In genomic region chr2:120331903-120332302, GRCh38 we compare ENCODE assay signal across 24 cellular contexts. TPM values are rescaled to one million over a fixed set of nuclear protein-coding genes. Genes with fewer than 3 reads are reported as not detected.
"Had no signal": no experiment of that assay in that cellular context is flagged by ENCODE, and none has a peak within 500 bp of the region (broad histone marks: within the 10 kb centered on the region; RNA-seq: fewer than 3 reads in every experiment).

No MANE protein-coding gene starts in this region.

- H3K27ac Mint-ChIP-seq: activated CD4-positive, alpha-beta memory T cell treated with anti-CD3 and anti-CD28 coated beads for 36 hours; activated CD4-positive, alpha-beta T cell treated with anti-CD3 and anti-CD28 coated beads, Interleukin-2, amount 10 ng/mL, durations not matched to agents 7 days and 5 days; activated naive CD4-positive, alpha-beta T cell treated with anti-CD3 and anti-CD28 coated beads, Interleukin-2, amount 10 ng/mL, durations not matched to agents 7 days and 5 days; activated naive CD8-positive, alpha-beta T cell treated with anti-CD3 and anti-CD28 coated beads for 36 hours; activated T-helper 17 cell treated with anti-CD3 and anti-CD28 coated beads, Interleukin-2, amount 50 U/mL, for 72 hours; T-helper 17 cell had no signal

- H3K27ac ChIP-seq: adrenal gland, Peyer's patch, RWPE1 had no signal

- H3K36me3 Mint-ChIP-seq: activated CD4-positive, alpha-beta memory T cell treated with anti-CD3 and anti-CD28 coated beads for 36 hours; activated naive CD4-positive, alpha-beta T cell treated with anti-CD3 and anti-CD28 coated beads, Interleukin-2, amount 10 ng/mL, durations not matched to agents 7 days and 5 days had no signal

- H3K36me3 ChIP-seq: adrenal gland, Peyer's patch had no signal

- H3K9me3 Mint-ChIP-seq: activated CD4-positive, alpha-beta T cell treated with anti-CD3 and anti-CD28 coated beads, Interleukin-2, amount 10 ng/mL, durations not matched to agents 7 days and 5 days; activated naive CD8-positive, alpha-beta T cell treated with anti-CD3 and anti-CD28 coated beads for 36 hours; activated T-helper 17 cell treated with anti-CD3 and anti-CD28 coated beads, Interleukin-2, amount 50 U/mL, for 72 hours had no signal

- H3K4me3 ChIP-seq: adrenal gland, Peyer's patch had no signal

- ATAC-seq: activated T-helper 17 cell treated with anti-CD3 and anti-CD28 coated beads, Interleukin-2, amount 50 U/mL, for 72 hours; T-helper 17 cell had no signal

- H3K4me3 Mint-ChIP-seq: activated CD4-positive, alpha-beta memory T cell treated with anti-CD3 and anti-CD28 coated beads for 36 hours; activated CD4-positive, alpha-beta T cell treated with anti-CD3 and anti-CD28 coated beads, Interleukin-2, amount 10 ng/mL, durations not matched to agents 7 days and 5 days; activated naive CD4-positive, alpha-beta T cell treated with anti-CD3 and anti-CD28 coated beads, Interleukin-2, amount 10 ng/mL, durations not matched to agents 7 days and 5 days; activated naive CD8-positive, alpha-beta T cell treated with anti-CD3 and anti-CD28 coated beads for 36 hours; activated T-helper 17 cell treated with anti-CD3 and anti-CD28 coated beads, Interleukin-2, amount 50 U/mL, for 72 hours; T-helper 17 cell had no signal

- H3K9me3 ChIP-seq: adrenal gland, Peyer's patch had no signal

- H3K27me3 ChIP-seq: Peyer's patch had no signal

- H3K4me1 Mint-ChIP-seq: activated CD4-positive, alpha-beta T cell treated with anti-CD3 and anti-CD28 coated beads, Interleukin-2, amount 10 ng/mL, durations not matched to agents 7 days and 5 days; activated naive CD4-positive, alpha-beta T cell treated with anti-CD3 and anti-CD28 coated beads, Interleukin-2, amount 10 ng/mL, durations not matched to agents 7 days and 5 days; activated naive CD8-positive, alpha-beta T cell treated with anti-CD3 and anti-CD28 coated beads for 36 hours had no signal

- DNase-seq: activated CD4-positive, alpha-beta memory T cell treated with anti-CD3 and anti-CD28 coated beads for 36 hours; activated CD4-positive, alpha-beta T cell treated with anti-CD3 and anti-CD28 coated beads, Interleukin-2, amount 10 ng/mL, durations not matched to agents 7 days and 5 days; activated CD4-positive, CD25-positive, alpha-beta regulatory T cell; activated gamma-delta T cell; activated naive CD4-positive, alpha-beta T cell treated with anti-CD3 and anti-CD28 coated beads, Interleukin-2, amount 10 ng/mL, durations not matched to agents 7 days and 5 days; activated naive CD8-positive, alpha-beta T cell treated with anti-CD3 and anti-CD28 coated beads for 36 hours; activated T-cell treated with anti-CD3 and anti-CD28 coated beads for 4 hours; activated T-cell treated with anti-CD3 and anti-CD28 coated beads, Interleukin-2, amount 50 U/mL, for 48 hours; adrenal gland; anterior cingulate cortex; caudate nucleus; KBM-7; NCI-H1105; NCI-H1436 treated with DMSO at 0.1 percent for 48 hours; NCI-H187; NCI-H2081; NCI-H524; Peyer's patch; SHP77 treated with DMSO at 0.1 percent for 48 hours; T-helper 17 cell; T-helper 9 cell had no signal

- H3K4me1 ChIP-seq: adrenal gland, Peyer's patch had no signal

RNA-seq across cellular contexts. Expression of gene INHBB, which starts 14.0 kb away (rescaled TPM):
- total RNA-seq: activated CD4-positive, alpha-beta memory T cell treated with anti-CD3 and anti-CD28 coated beads for 36 hours; activated CD4-positive, alpha-beta T cell treated with anti-CD3 and anti-CD28 coated beads, Interleukin-2, amount 10 ng/mL, durations not matched to agents 7 days and 5 days; activated CD8-positive, alpha-beta memory T cell treated with anti-CD3 and anti-CD28 coated beads for 36 hours; activated naive CD8-positive, alpha-beta T cell treated with anti-CD3 and anti-CD28 coated beads for 36 hours; activated T-helper 17 cell treated with anti-CD3 and anti-CD28 coated beads, Interleukin-2, amount 50 U/mL, for 72 hours; T-helper 17 cell had no signal
